ENCODE assay signal across 9 cellular contexts in genomic region chr6:87705070-87705691, GRCh38. TPM values are rescaled to one million over a fixed set of nuclear protein-coding genes. Genes with fewer than 3 reads are reported as not detected.
DNase-seq lines count a peak whose midpoint lies in the region; ATAC-seq and TF ChIP-seq lines count a peak whose summit lies in the region.
"Had no signal": no experiment of that assay in that cellular context is flagged by ENCODE, and none has a peak within 500 bp of the region (broad histone marks: within the 10 kb centered on the region; RNA-seq: fewer than 3 reads in every experiment).

No MANE protein-coding gene starts in this region.

- ATAC-seq in GM18498 (IDR thresholded peaks at IDR 0.05; ENCODE audit: unreplicated experiment) (peak; percentile 49), GM21529 (IDR thresholded peaks at IDR 0.05; ENCODE audit: unreplicated experiment) (peak; percentile 46), HG03575 (IDR thresholded peaks at IDR 0.05; ENCODE audit: extremely low read depth, insufficient number of reproducible peaks, low FRiP score, unreplicated experiment) (peak; percentile 43), upper lobe of left lung (ENCODE audit: low FRiP score in 2 of 2) (no peak)

- no peaks in the 10 kb centered on the region for H3K9me3 ChIP-seq in upper lobe of left lung

- no peaks in the 10 kb centered on the region for H3K36me3 ChIP-seq in upper lobe of left lung

- TF ChIP-seq POLR2A in upper lobe of left lung (IDR thresholded peaks at IDR 0.05): no peak

- H3K4me1 ChIP-seq in upper lobe of left lung: peaks cover 0 to 7% (median 5%) of the 10 kb centered on the region in 4 donors

- H3K27ac ChIP-seq in upper lobe of left lung: no peak overlapping the region
- H3K27ac ChIP-seq: KMS-11 had no signal

- intact Hi-C loops in posterior vena cava (cut with DNase I): no loop called here

- DNase-seq in fibroblast of the aortic adventitia (ENCODE audit: low read depth): peak; percentile 27
- no peak for DNase-seq in posterior vena cava (ENCODE audit: low spot score)
- no peak for DNase-seq in SK-N-DZ (ENCODE audit: low spot score)
- DNase-seq in upper lobe of left lung: no peak
- DNase-seq in effector CD4-positive, alpha-beta T cell: no peak

- H3K27me3 ChIP-seq in upper lobe of left lung: no peaks in the 10 kb centered on the region

- TF ChIP-seq CTCF in fibroblast of the aortic adventitia (IDR thresholded peaks at IDR 0.05; ENCODE audit: insufficient read depth, low read length) (no peak), upper lobe of left lung (IDR thresholded peaks at IDR 0.05) (no peak)

- H3K4me3 ChIP-seq in fibroblast of the aortic adventitia (ENCODE audit: low read depth, low read length) (no peak overlapping the region), upper lobe of left lung (no peak overlapping the region)

- WGBS in upper lobe of left lung, 2 donors: 81 to 89% methylated on average over 3 to 4 of the region's 4 CpGs

- no peak for TF ChIP-seq EP300 in upper lobe of left lung (IDR thresholded peaks at IDR 0.05)

RNA-seq across cellular contexts. Expression of gene AKIRIN2, which starts 3.1 kb away (rescaled TPM):
- total RNA-seq in fibroblast of the aortic adventitia (ENCODE audit: low replicate concordance) (14.9 and 17.3 TPM in 2 replicates), posterior vena cava (10 to 100 TPM; 32.7 to 38.0 TPM), upper lobe of left lung (10 to 100 TPM; 42.3 to 87.0 (median 57.2) TPM)
- polyA plus RNA-seq in SK-N-DZ (2014; cell fraction: cytosol; rRNA removed): 38.7 and 57.0 TPM in 2 replicates
- polyA plus RNA-seq in SK-N-DZ (2014; cell fraction: nucleus; rRNA removed): 21.6 and 37.7 TPM in 2 replicates

Comparison
In these comparisons a context has a peak if more than half of its experiments do, and no peak if none do; other contexts are left out.
1. ATAC-seq: peak in GM18498 (single experiment), GM21529 (single experiment) and HG03575 (single experiment); none in upper lobe of left lung (0 of 2).